Comparison of ENCODE assay signal across 26 cellular contexts in genomic region chr10:62154231-62154630, GRCh38.
"Had no signal": no experiment of that assay in that cellular context is flagged by ENCODE, and none has a peak within 500 bp of the region (broad histone marks: within the 10 kb centered on the region; RNA-seq: fewer than 3 reads in every experiment).

No MANE protein-coding gene starts in this region.

- H3K36me3 ChIP-seq: esophagus muscularis mucosa, gastrocnemius medialis, heart left ventricle had no signal

- H3K27me3 ChIP-seq: body of pancreas, dorsolateral prefrontal cortex, esophagus muscularis mucosa, foreskin keratinocyte, gastrocnemius medialis, heart left ventricle had no signal

- H3K4me1 ChIP-seq: body of pancreas, esophagus muscularis mucosa, foreskin keratinocyte, gastrocnemius medialis had no signal

- H3K27ac Mint-ChIP-seq: activated CD4-positive, alpha-beta memory T cell treated with anti-CD3 and anti-CD28 coated beads, Interleukin-2, amount 10 ng/mL, durations not matched to agents 7 days and 5 days; activated CD4-positive, alpha-beta T cell treated with anti-CD3 and anti-CD28 coated beads, Interleukin-2, amount 10 ng/mL, durations not matched to agents 7 days and 5 days; activated naive CD8-positive, alpha-beta T cell; activated T-helper 17 cell treated with anti-CD3 and anti-CD28 coated beads, Interleukin-2, amount 50 U/mL, for 72 hours; endodermal cell had no signal

- H3K9me3 ChIP-seq: body of pancreas, gastrocnemius medialis had no signal

- H3K9me3 Mint-ChIP-seq: activated T-helper 17 cell treated with anti-CD3 and anti-CD28 coated beads, Interleukin-2, amount 50 U/mL, for 72 hours; endodermal cell had no signal

- H3K27ac ChIP-seq: body of pancreas, dorsolateral prefrontal cortex, esophagus muscularis mucosa, foreskin keratinocyte, gastrocnemius medialis, heart left ventricle had no signal

- H3K4me1 Mint-ChIP-seq: activated CD4-positive, alpha-beta memory T cell treated with anti-CD3 and anti-CD28 coated beads, Interleukin-2, amount 10 ng/mL, durations not matched to agents 7 days and 5 days; activated T-helper 17 cell treated with anti-CD3 and anti-CD28 coated beads, Interleukin-2, amount 50 U/mL, for 72 hours; endodermal cell had no signal

- H3K4me3 Mint-ChIP-seq: activated CD4-positive, alpha-beta memory T cell treated with anti-CD3 and anti-CD28 coated beads, Interleukin-2, amount 10 ng/mL, durations not matched to agents 7 days and 5 days; activated CD4-positive, alpha-beta T cell treated with anti-CD3 and anti-CD28 coated beads, Interleukin-2, amount 10 ng/mL, durations not matched to agents 7 days and 5 days; activated naive CD8-positive, alpha-beta T cell; activated T-cell treated with anti-CD3 and anti-CD28 coated beads, Interleukin-2, amount 50 U/mL, for 4 hours; activated T-helper 17 cell treated with anti-CD3 and anti-CD28 coated beads, Interleukin-2, amount 50 U/mL, for 72 hours; endodermal cell had no signal

- DNase-seq: activated CD4-positive, alpha-beta memory T cell treated with anti-CD3 and anti-CD28 coated beads, Interleukin-2, amount 10 ng/mL, durations not matched to agents 7 days and 5 days; activated CD4-positive, alpha-beta T cell treated with anti-CD3 and anti-CD28 coated beads for 4 hours; activated CD4-positive, alpha-beta T cell treated with anti-CD3 and anti-CD28 coated beads, Interleukin-2, amount 10 ng/mL, durations not matched to agents 7 days and 5 days; activated CD4-positive, alpha-beta T cell treated with anti-CD3 and anti-CD28 coated beads, Interleukin-2, amount 50 U/mL, for 4 hours; activated CD4-positive, CD25-positive, alpha-beta regulatory T cell; activated CD4-positive, CD25-positive, alpha-beta regulatory T cell treated with anti-CD3 and anti-CD28 coated beads, Interleukin-2, amount 50 U/mL, for 72 hours; activated effector memory CD4-positive, alpha-beta T cell treated with Interleukin-2 at 50 U/mL for 16 hours; activated gamma-delta T cell treated with Interleukin-2 at 50 U/mL for 16 hours; activated naive CD4-positive, alpha-beta T cell treated with anti-CD3 and anti-CD28 coated beads, Interleukin-2, amount 50 U/mL, for 16 hours; activated naive CD4-positive, alpha-beta T cell treated with Interleukin-2 at 50 U/mL for 16 hours; activated T-cell treated with anti-CD3 and anti-CD28 coated beads, Interleukin-2, amount 50 U/mL, for 4 hours; amygdala; aorta; body of pancreas; caudate nucleus; dorsolateral prefrontal cortex; effector memory CD4-positive, alpha-beta T cell; endodermal cell; foreskin keratinocyte; gastrocnemius medialis; glutamatergic neuron; heart left ventricle; T-helper 2 cell had no signal

- ATAC-seq: activated T-cell treated with anti-CD3 and anti-CD28 coated beads, Interleukin-2, amount 50 U/mL, for 4 hours; activated T-helper 17 cell treated with anti-CD3 and anti-CD28 coated beads, Interleukin-2, amount 50 U/mL, for 72 hours; body of pancreas; foreskin keratinocyte; gastrocnemius medialis; heart left ventricle had no signal

- H3K4me3 ChIP-seq: body of pancreas, dorsolateral prefrontal cortex, esophagus muscularis mucosa, gastrocnemius medialis, heart left ventricle had no signal
